In the genomic region with DNA sequence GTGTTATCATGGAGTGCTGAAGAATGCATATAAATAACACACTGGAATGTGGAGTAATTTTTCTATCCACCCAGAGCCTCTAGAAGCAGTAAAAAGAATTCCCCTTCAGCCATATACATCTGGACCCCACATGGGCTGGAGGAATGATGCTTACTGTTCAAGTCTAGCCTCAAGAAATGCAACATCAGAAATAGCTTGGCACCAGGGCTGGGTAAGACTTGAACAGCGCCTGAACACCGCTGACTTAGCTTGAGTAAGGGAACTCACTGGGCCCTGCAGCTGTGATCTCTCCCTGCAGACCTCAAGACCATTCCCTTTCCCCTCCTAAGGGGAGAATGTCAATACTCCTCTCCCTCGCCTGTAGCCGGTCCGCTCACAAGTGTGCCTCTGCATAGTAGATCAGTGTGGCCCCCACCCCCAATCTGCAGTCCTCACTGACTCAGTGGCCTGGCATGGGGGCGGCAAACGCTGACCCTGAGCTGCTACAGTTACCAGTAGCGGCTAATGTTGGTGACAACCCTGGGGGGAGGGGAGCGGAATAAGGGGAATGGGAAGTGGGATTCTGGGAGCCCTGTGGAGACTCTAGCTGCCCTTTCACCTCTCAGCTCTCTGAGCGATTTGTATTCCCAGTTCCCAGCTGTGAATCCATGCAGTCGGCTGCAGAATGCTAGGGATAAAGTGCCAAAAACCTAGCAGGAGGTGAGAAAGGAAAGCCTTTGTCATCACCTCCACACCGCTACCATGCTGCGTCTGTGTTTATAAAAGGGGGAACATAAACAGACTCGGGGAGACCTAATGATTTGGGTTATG, we compare ENCODE assay signal across 16 cellular contexts.
DNase-seq lines count a peak whose midpoint lies in the region; TF ChIP-seq lines count a peak whose summit lies in the region.
"Had no signal": no experiment of that assay in that cellular context is flagged by ENCODE, and none has a peak within 500 bp of the region (broad histone marks: within the 10 kb centered on the region; RNA-seq: fewer than 3 reads in every experiment).

No MANE protein-coding gene starts in this region.

- no peaks in the 10 kb centered on the region for H3K4me1 ChIP-seq in NT2/D1 (ENCODE audit: insufficient read depth, insufficient read length)
- H3K4me1 ChIP-seq in CD4-positive, alpha-beta memory T cell (ENCODE audit: insufficient read depth, low read length): no peaks in the 10 kb centered on the region
- H3K4me1 ChIP-seq: breast epithelium had no signal

- peak overlapping the region; percentile 87 for H3K27ac Mint-ChIP-seq in nephron progenitor cell
- no peak overlapping the region for H3K27ac Mint-ChIP-seq in CD4-positive, alpha-beta memory T cell
- H3K27ac Mint-ChIP-seq: activated T-cell treated with anti-CD3 and anti-CD28 coated beads, Interleukin-2, amount 50 U/mL, for 72 hours; stimulated activated memory B cell treated with anti-CD40 and anti-IgM and Interleukin-4, amounts not matched to agents 10 μg/mL and 1 μg/mL and 100 μg/mL, for 72 hours had no signal

- H3K36me3 Mint-ChIP-seq in nephron progenitor cell (ENCODE audit: low read depth): no peaks in the 10 kb centered on the region
- no peaks in the 10 kb centered on the region for H3K36me3 Mint-ChIP-seq in CD4-positive, alpha-beta memory T cell
- H3K36me3 Mint-ChIP-seq: stimulated activated memory B cell treated with anti-CD40 and anti-IgM and Interleukin-4, amounts not matched to agents 10 μg/mL and 1 μg/mL and 100 μg/mL, for 72 hours had no signal

- TF ChIP-seq CTCF in fibroblast of the aortic adventitia (IDR thresholded peaks at IDR 0.05; ENCODE audit: insufficient read depth, low read length) (no peak), nephron progenitor cell (IDR thresholded peaks at IDR 0.05) (no peak)

- no peak overlapping the region for H3K27ac ChIP-seq in CD4-positive, alpha-beta memory T cell (ENCODE audit: low read depth, low read length)
- H3K27ac ChIP-seq: breast epithelium had no signal

- H3K4me1 Mint-ChIP-seq in nephron progenitor cell: peaks cover 43% of the 10 kb centered on the region
- no peaks in the 10 kb centered on the region for H3K4me1 Mint-ChIP-seq in CD4-positive, alpha-beta memory T cell
- H3K4me1 Mint-ChIP-seq: stimulated activated memory B cell treated with anti-CD40 and anti-IgM and Interleukin-4, amounts not matched to agents 10 μg/mL and 1 μg/mL and 100 μg/mL, for 72 hours had no signal

- no peaks in the 10 kb centered on the region for H3K9me3 Mint-ChIP-seq in nephron progenitor cell
- H3K9me3 Mint-ChIP-seq in CD4-positive, alpha-beta memory T cell: no peaks in the 10 kb centered on the region

- no peaks in the 10 kb centered on the region for H3K27me3 ChIP-seq in NT2/D1 (ENCODE audit: insufficient read depth, insufficient read length)
- H3K27me3 ChIP-seq in CD4-positive, alpha-beta memory T cell (ENCODE audit: insufficient read depth, low read length): no peaks in the 10 kb centered on the region
- H3K27me3 ChIP-seq: breast epithelium had no signal

- no peak overlapping the region for H3K9ac ChIP-seq in NT2/D1 (ENCODE audit: insufficient read length, low read depth)

- H3K27me3 Mint-ChIP-seq in nephron progenitor cell (ENCODE audit: low read depth, poor library complexity): no peaks in the 10 kb centered on the region
- H3K27me3 Mint-ChIP-seq in CD4-positive, alpha-beta memory T cell: peaks cover 4 to 10% of the 10 kb centered on the region in 2 donors
- H3K27me3 Mint-ChIP-seq: stimulated activated memory B cell treated with anti-CD40 and anti-IgM and Interleukin-4, amounts not matched to agents 10 μg/mL and 1 μg/mL and 100 μg/mL, for 72 hours had no signal

- POLR2A ChIA-PET in CD4-positive, alpha-beta memory T cell (lab: Charles Lee; ENCODE audit: partially characterized antibody): no interaction called here

- DNase-seq in EL (peak; percentile 95), NT2/D1 (ENCODE audit: low read depth, low spot score) (peak; percentile 48), fibroblast of the aortic adventitia (ENCODE audit: low read depth) (peak; percentile 74), nephron progenitor cell (peak; percentile 27), SIG-M5 treated with dmso at 0.1 percent for 504 hours (lab: John Stamatoyannopoulos, UW; ENCODE audit: unreplicated experiment) (no peak), NCI-H510A (lab: John Stamatoyannopoulos, UW) (no peak)
- no peak for DNase-seq in activated CD4-positive, alpha-beta T cell treated with anti-CD3 and anti-CD28 coated beads for 4 hours
- DNase-seq in CD4-positive, alpha-beta memory T cell: no peak
- DNase-seq: activated T-cell treated with anti-CD3 and anti-CD28 coated beads, Interleukin-2, amount 50 U/mL, for 72 hours; NCI-H1105 treated with DMSO at 0.1 percent for 48 hours; NCI-H774; occipital lobe; SIG-M5; stimulated activated CD4-positive, alpha-beta T cell treated with anti-CD3 and anti-CD28 coated beads, Interleukin-1b, Interleukin-23, amount 100 ng/mL, for 48 hours had no signal

- H3K9me3 ChIP-seq in NT2/D1 (ENCODE audit: insufficient read depth, low read length): 0 out of 2 replicates have a peak, but pooled peaks cover 5% of the 10 kb centered on the region
- H3K9me3 ChIP-seq in CD4-positive, alpha-beta memory T cell (ENCODE audit: control insufficient read depth in 1 of 2, low read length in 2 of 2): no peaks in the 10 kb centered on the region
- H3K9me3 ChIP-seq: breast epithelium had no signal

- intact Hi-C loops in CD4-positive, alpha-beta memory T cell (cut with micrococcal nuclease): no loop called here

- H3K4me3 Mint-ChIP-seq in nephron progenitor cell: no peak overlapping the region
- H3K4me3 Mint-ChIP-seq in CD4-positive, alpha-beta memory T cell: no peak overlapping the region
- H3K4me3 Mint-ChIP-seq: activated T-cell treated with anti-CD3 and anti-CD28 coated beads, Interleukin-2, amount 50 U/mL, for 72 hours; stimulated activated memory B cell treated with anti-CD40 and anti-IgM and Interleukin-4, amounts not matched to agents 10 μg/mL and 1 μg/mL and 100 μg/mL, for 72 hours had no signal

- H3K4me3 ChIP-seq in NT2/D1 (ENCODE audit: insufficient read length, low read depth) (no peak overlapping the region), fibroblast of the aortic adventitia (ENCODE audit: low read depth, low read length) (no peak overlapping the region)
- H3K4me3 ChIP-seq in CD4-positive, alpha-beta memory T cell (ENCODE audit: low read length in 2 of 2): no peak overlapping the region
- H3K4me3 ChIP-seq: breast epithelium had no signal

- no peaks in the 10 kb centered on the region for H3K36me3 ChIP-seq in NT2/D1 (ENCODE audit: insufficient read depth, insufficient read length, low read length)
- H3K36me3 ChIP-seq in CD4-positive, alpha-beta memory T cell (ENCODE audit: insufficient read depth, low read length): no peaks in the 10 kb centered on the region
- H3K36me3 ChIP-seq: breast epithelium had no signal

- CTCF ChIA-PET in CD4-positive, alpha-beta memory T cell (lab: Charles Lee; ENCODE audit: partially characterized antibody): interaction anchor here (0.6 kb wide), 1 partner anchor 414 kb away, joined by 3 read pairs; no protein-coding TSS in a partner anchor

Comparison
In these comparisons a context has a peak if more than half of its experiments do, and no peak if none do; other contexts are left out.
1. DNase-seq: peak in EL (single experiment), NT2/D1 (single experiment), fibroblast of the aortic adventitia (single experiment) and nephron progenitor cell (single experiment); none in activated CD4-positive, alpha-beta T cell treated with anti-CD3 and anti-CD28 coated beads for 4 hours (0 of 2), SIG-M5 treated with dmso at 0.1 percent for 504 hours (single experiment), CD4-positive, alpha-beta memory T cell (0 of 5) and NCI-H510A (single experiment).